In genomic region chr10:26199841-26200240, GRCh38 we compare ENCODE assay signal across 20 cellular contexts. TPM values are rescaled to one million over a fixed set of nuclear protein-coding genes. Genes with fewer than 3 reads are reported as not detected.
"Had no signal": no experiment of that assay in that cellular context is flagged by ENCODE, and none has a peak within 500 bp of the region (broad histone marks: within the 10 kb centered on the region; RNA-seq: fewer than 3 reads in every experiment).

No MANE protein-coding gene starts in this region.

- H3K36me3 Mint-ChIP-seq: activated naive CD8-positive, alpha-beta T cell treated with anti-CD3 and anti-CD28 coated beads for 36 hours; memory B cell; natural killer cell had no signal

- H3K4me3 Mint-ChIP-seq: activated CD8-positive, alpha-beta T cell treated with anti-CD3 and anti-CD28 coated beads for 36 hours; activated naive CD8-positive, alpha-beta T cell treated with anti-CD3 and anti-CD28 coated beads for 36 hours; activated T-cell treated with anti-CD3 and anti-CD28 coated beads, Interleukin-2, amount 50 U/mL, for 72 hours; memory B cell; natural killer cell; stimulated activated naive B cell treated with anti-CD40 and anti-IgM and Interleukin-4, amounts not matched to agents 10 μg/mL and 1 μg/mL and 100 μg/mL, for 72 hours had no signal

- H3K27ac Mint-ChIP-seq: activated CD8-positive, alpha-beta T cell treated with anti-CD3 and anti-CD28 coated beads for 36 hours; activated naive CD8-positive, alpha-beta T cell treated with anti-CD3 and anti-CD28 coated beads for 36 hours; activated T-cell treated with anti-CD3 and anti-CD28 coated beads, Interleukin-2, amount 50 U/mL, for 72 hours; memory B cell; natural killer cell; stimulated activated naive B cell treated with anti-CD40 and anti-IgM and Interleukin-4, amounts not matched to agents 10 μg/mL and 1 μg/mL and 100 μg/mL, for 72 hours had no signal

- DNase-seq: activated CD4-positive, alpha-beta T cell treated with anti-CD3 and anti-CD28 coated beads for 4 hours; activated CD8-positive, alpha-beta memory T cell treated with anti-CD3 and anti-CD28 coated beads, Interleukin-2, amount 50 U/mL, for 4 hours; activated CD8-positive, alpha-beta T cell treated with anti-CD3 and anti-CD28 coated beads for 36 hours; activated gamma-delta T cell treated with Interleukin-2 at 50 U/mL for 16 hours; activated naive CD8-positive, alpha-beta T cell treated with anti-CD3 and anti-CD28 coated beads for 36 hours; activated T-cell treated with anti-CD3 and anti-CD28 coated beads, Interleukin-2, amount 50 U/mL, for 72 hours; amygdala; body of pancreas; colonic mucosa; kidney; left ventricle myocardium superior; natural killer cell; stimulated activated CD4-positive, alpha-beta T cell treated with anti-CD3 and anti-CD28 coated beads, Interleukin-2, amount 100 ng/mL, for 48 hours; stimulated activated naive B cell treated with anti-CD40 and anti-IgM and Interleukin-4, amounts not matched to agents 10 μg/mL and 1 μg/mL and 100 μg/mL, for 72 hours; WERI-Rb-1 had no signal

- H3K9me3 Mint-ChIP-seq: activated CD8-positive, alpha-beta T cell treated with anti-CD3 and anti-CD28 coated beads for 36 hours; natural killer cell had no signal

- H3K27me3 Mint-ChIP-seq: stimulated activated naive B cell treated with anti-CD40 and anti-IgM and Interleukin-4, amounts not matched to agents 10 μg/mL and 1 μg/mL and 100 μg/mL, for 72 hours had no signal

- H3K4me1 Mint-ChIP-seq: natural killer cell had no signal

RNA-seq across cellular contexts. Expression of gene GAD2, which starts 16.7 kb away (rescaled TPM):
- total RNA-seq: activated CD8-positive, alpha-beta T cell treated with anti-CD3 and anti-CD28 coated beads for 36 hours; activated naive CD8-positive, alpha-beta T cell treated with anti-CD3 and anti-CD28 coated beads for 36 hours; activated T-cell treated with anti-CD3 and anti-CD28 coated beads, Interleukin-2, amount 50 U/mL, for 72 hours; colonic mucosa; esophagus mucosa; kidney; left ventricle myocardium superior; natural killer cell; subcutaneous adipose tissue; tibial nerve; vagina had no signal
